Comparison of ENCODE assay signal across 15 cellular contexts in the genomic region with DNA sequence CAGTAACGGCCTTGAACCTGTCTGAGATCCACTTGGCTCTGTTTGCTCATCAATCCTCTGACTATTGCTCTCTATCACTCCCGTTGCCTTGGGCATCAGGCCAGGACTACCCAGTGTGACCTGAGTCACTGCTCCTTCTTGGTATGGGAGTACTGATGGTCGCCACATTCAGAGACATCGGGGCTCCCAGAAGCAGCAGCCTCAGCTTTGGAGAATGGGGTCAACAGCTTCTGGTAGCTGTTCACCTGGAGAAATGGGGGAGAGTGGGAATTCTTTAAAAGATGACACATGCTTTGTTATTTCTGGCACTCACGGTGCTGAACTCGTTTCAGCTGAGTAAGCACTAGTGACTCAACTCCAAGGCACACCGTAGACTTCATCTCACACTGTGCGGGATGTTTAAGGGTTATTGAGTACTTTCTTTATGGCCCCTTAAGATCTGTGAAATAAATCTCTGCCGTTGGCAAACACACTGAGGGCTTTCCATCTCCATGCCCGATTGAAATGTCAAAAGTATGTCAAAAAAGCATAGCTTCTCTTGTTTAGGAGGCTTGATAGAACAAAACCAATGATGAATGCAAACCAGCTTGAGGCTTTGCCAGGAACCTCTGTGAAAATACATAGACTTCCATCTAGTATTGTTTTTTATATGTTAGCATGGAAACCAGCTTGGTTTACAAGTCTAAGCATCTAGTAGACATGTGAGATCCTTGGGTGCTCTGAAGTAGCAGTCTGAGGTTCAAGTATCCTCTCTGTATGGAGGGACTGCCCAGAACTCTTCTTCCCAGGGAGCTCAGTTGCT.
A peak's percentile ranks its signal among the peaks of the same experiment; 100 is the strongest.
DNase-seq lines count a peak whose midpoint lies in the region; ATAC-seq lines count a peak whose summit lies in the region.
"Had no signal": no experiment of that assay in that cellular context is flagged by ENCODE, and none has a peak within 500 bp of the region (broad histone marks: within the 10 kb centered on the region; RNA-seq: fewer than 3 reads in every experiment).

No MANE protein-coding gene starts in this region.

- peaks cover 43 to 85% of the 10 kb centered on the region in 2 donors for H3K27me3 Mint-ChIP-seq in effector memory CD8-positive, alpha-beta T cell

- H3K27ac Mint-ChIP-seq in effector memory CD8-positive, alpha-beta T cell = no peak overlapping the region
- H3K27ac Mint-ChIP-seq: activated CD8-positive, alpha-beta T cell treated with anti-CD3 and anti-CD28 coated beads, Interleukin-2, amount 10 ng/mL, durations not matched to agents 7 days and 5 days; H9; memory B cell; stimulated activated naive B cell treated with anti-CD40 and anti-IgM and Interleukin-4, amounts not matched to agents 10 μg/mL and 1 μg/mL and 100 μg/mL, for 72 hours had no signal

- peaks cover 0 to 2% of the 10 kb centered on the region in 2 donors for H3K4me1 Mint-ChIP-seq in effector memory CD8-positive, alpha-beta T cell (ENCODE audit: low read depth in 2 of 2)
- H3K4me1 Mint-ChIP-seq: memory B cell had no signal

- no peaks in the 10 kb centered on the region for H3K9me3 Mint-ChIP-seq in effector memory CD8-positive, alpha-beta T cell
- H3K9me3 Mint-ChIP-seq: H9; stimulated activated naive B cell treated with anti-CD40 and anti-IgM and Interleukin-4, amounts not matched to agents 10 μg/mL and 1 μg/mL and 100 μg/mL, for 72 hours had no signal

- ATAC-seq in HG03571 (IDR thresholded peaks at IDR 0.05; ENCODE audit: unreplicated experiment) (no peak), GM21515 (IDR thresholded peaks at IDR 0.05; ENCODE audit: unreplicated experiment) (no peak)
- no peak for ATAC-seq in effector memory CD8-positive, alpha-beta T cell (replicated peaks)
- ATAC-seq: activated CD8-positive, alpha-beta T cell treated with anti-CD3 and anti-CD28 coated beads, Interleukin-2, amount 10 ng/mL, durations not matched to agents 7 days and 5 days; heart right ventricle; stimulated activated naive B cell treated with anti-CD40 and anti-IgM and Interleukin-4, amounts not matched to agents 10 μg/mL and 1 μg/mL and 100 μg/mL, for 72 hours had no signal

- H3K4me3 Mint-ChIP-seq in effector memory CD8-positive, alpha-beta T cell = no peak overlapping the region
- H3K4me3 Mint-ChIP-seq: activated CD8-positive, alpha-beta T cell treated with anti-CD3 and anti-CD28 coated beads, Interleukin-2, amount 10 ng/mL, durations not matched to agents 7 days and 5 days; H9; memory B cell; stimulated activated naive B cell treated with anti-CD40 and anti-IgM and Interleukin-4, amounts not matched to agents 10 μg/mL and 1 μg/mL and 100 μg/mL, for 72 hours had no signal

- H3K36me3 Mint-ChIP-seq in effector memory CD8-positive, alpha-beta T cell (ENCODE audit: insufficient read depth) = no peaks in the 10 kb centered on the region
- H3K36me3 Mint-ChIP-seq: memory B cell; stimulated activated naive B cell treated with anti-CD40 and anti-IgM and Interleukin-4, amounts not matched to agents 10 μg/mL and 1 μg/mL and 100 μg/mL, for 72 hours had no signal

- DNase-seq in GOT3 (lab: John Stamatoyannopoulos, UW) (peak; percentile 20), T1000 (lab: John Stamatoyannopoulos, UW) (peak; percentile 15), fibroblast of the conjunctiva (ENCODE audit: low read depth) (peak; percentile 51), smooth muscle cell of the brain vasculature (ENCODE audit: low read depth, low spot score) (peak; percentile 83), cerebellar nuclear complex (lab: John Stamatoyannopoulos, UW) (no peak)
- DNase-seq in effector memory CD8-positive, alpha-beta T cell = no peak
- DNase-seq: activated CD8-positive, alpha-beta T cell treated with anti-CD3 and anti-CD28 coated beads, Interleukin-2, amount 10 ng/mL, durations not matched to agents 7 days and 5 days; activated naive CD4-positive, alpha-beta T cell treated with anti-CD3 and anti-CD28 coated beads, Interleukin-2, amount 50 U/mL, for 16 hours; dermis blood vessel endothelial cell; H9; heart right ventricle; stimulated activated naive B cell treated with anti-CD40 and anti-IgM and Interleukin-4, amounts not matched to agents 10 μg/mL and 1 μg/mL and 100 μg/mL, for 72 hours had no signal

Comparison
In these comparisons a context has a peak if more than half of its experiments do, and no peak if none do; other contexts are left out.
1. DNase-seq: peak in GOT3 (single experiment), T1000 (single experiment), fibroblast of the conjunctiva (single experiment) and smooth muscle cell of the brain vasculature (single experiment); none in cerebellar nuclear complex (0 of 2) and effector memory CD8-positive, alpha-beta T cell (0 of 3).